Comparison of ENCODE assay signal across 8 cellular contexts in genomic region chr17:18314731-18315497, GRCh38. TPM values are rescaled to one million over a fixed set of nuclear protein-coding genes. Genes with fewer than 3 reads are reported as not detected.
DNase-seq lines count a peak whose midpoint lies in the region; ATAC-seq lines count a peak whose summit lies in the region.

Gene SMCR8, plus strand, starts transcription at chr17:18315293. Its CDS starts 497 bp downstream, at chr17:18315790.
Gene TOP3A, minus strand, starts transcription at chr17:18314994. Its CDS starts 216 bp downstream, at chr17:18314778.

- H3K27ac Mint-ChIP-seq in effector memory CD8-positive, alpha-beta T cell, result peak within 1 kb of the TSS; percentile 95

- no peaks in the 10 kb centered on the region for H3K9me3 Mint-ChIP-seq in effector memory CD8-positive, alpha-beta T cell

- peaks cover 43% of the 10 kb centered on the region for H3K36me3 Mint-ChIP-seq in effector memory CD8-positive, alpha-beta T cell (ENCODE audit: insufficient read depth)

- DNase-seq in COLO668 (lab: John Stamatoyannopoulos, UW; ENCODE audit: unreplicated experiment) (peak; percentile 92), HT1080 (ENCODE audit: low read depth) (peak; percentile 97), NOMO-1 treated with DMSO at 0.1 percent for 48 hours (lab: John Stamatoyannopoulos, UW; ENCODE audit: unreplicated experiment) (peak; percentile 99), medulla oblongata (ENCODE audit: extremely low spot score) (peak; percentile 98)
- DNase-seq in activated CD8-positive, alpha-beta memory T cell treated with anti-CD3 and anti-CD28 coated beads for 4 hours (ENCODE audit: low read depth in 2 of 2), result peak; percentile 94 to 97
- DNase-seq in effector memory CD8-positive, alpha-beta T cell, result peak; percentile 93 to 96 (median 95)
- DNase-seq in stimulated activated CD8-positive, alpha-beta memory T cell treated with anti-CD3 and anti-CD28 coated beads, Interleukin-12 subunit alpha, Interleukin-12 subunit beta, amount 100 ng/mL, for 1 hour (ENCODE audit: low read depth), result peak; percentile 95

- H3K27me3 Mint-ChIP-seq in effector memory CD8-positive, alpha-beta T cell, result no peaks in the 10 kb centered on the region

- peaks cover 52 to 68% of the 10 kb centered on the region in 2 donors for H3K4me1 Mint-ChIP-seq in effector memory CD8-positive, alpha-beta T cell (ENCODE audit: low read depth in 2 of 2)

- ATAC-seq in GM21360 (IDR thresholded peaks at IDR 0.05; ENCODE audit: unreplicated experiment), result peak; percentile 66
- peak; percentile 90 for ATAC-seq in effector memory CD8-positive, alpha-beta T cell (replicated peaks)

- H3K4me3 Mint-ChIP-seq in effector memory CD8-positive, alpha-beta T cell, result peak within 1 kb of the TSS; percentile 88 to 98

RNA-seq across cellular contexts. Expression of gene SMCR8, which starts in this region (rescaled TPM):
- 13.0 and 15.4 TPM in 2 replicates for total RNA-seq in HT1080 (2014; rRNA removed; shearing (Covaris generic))
- 6.6 and 8.4 TPM in 2 replicates for polyA plus RNA-seq in HT1080 (2015; cell fraction: cytosol; rRNA removed)
- polyA plus RNA-seq in HT1080 (2015; cell fraction: nucleus; rRNA removed), result 12.1 and 13.8 TPM in 2 replicates

RNA-seq across cellular contexts. Expression of gene TOP3A, which starts in this region (rescaled TPM):
- total RNA-seq in HT1080 (2014; rRNA removed; shearing (Covaris generic)), result 80.3 and 84.9 TPM in 2 replicates
- polyA plus RNA-seq in HT1080 (2015; cell fraction: cytosol; rRNA removed), result 33.4 and 33.7 TPM in 2 replicates
- polyA plus RNA-seq in HT1080 (2015; cell fraction: nucleus; rRNA removed), result 76.7 and 79.6 TPM in 2 replicates

Comparison
In these comparisons a context has a peak if more than half of its experiments do, and no peak if none do; other contexts are left out.
1. Peak in every context shown above with its lines: DNase-seq and ATAC-seq.